In genomic region chr12:131832393-131833231, GRCh38 we compare ENCODE assay signal across 9 cellular contexts. TPM values are rescaled to one million over a fixed set of nuclear protein-coding genes. Genes with fewer than 3 reads are reported as not detected.
DNase-seq lines count a peak whose midpoint lies in the region; ATAC-seq and TF ChIP-seq lines count a peak whose summit lies in the region.
"Had no signal": no experiment of that assay in that cellular context is flagged by ENCODE, and none has a peak within 500 bp of the region (broad histone marks: within the 10 kb centered on the region; RNA-seq: fewer than 3 reads in every experiment).

No MANE protein-coding gene starts in this region.

- ATAC-seq in GM21447 (IDR thresholded peaks at IDR 0.05; ENCODE audit: unreplicated experiment) (no peak), GM21360 (IDR thresholded peaks at IDR 0.05; ENCODE audit: unreplicated experiment) (no peak)

- H3K27ac ChIP-seq in cingulate gyrus (ENCODE audit: low read depth, low read length), result peak overlapping the region; percentile 81

- no peak for TF ChIP-seq CTCF in lower leg skin (IDR thresholded peaks at IDR 0.05)

- intact Hi-C loops in lower leg skin (cut with DNase I; ENCODE audit: low total_unique reads), result no loop called here

- no peak for TF ChIP-seq POLR2A in lower leg skin (IDR thresholded peaks at IDR 0.05)

- DNase-seq in COLO668 (lab: John Stamatoyannopoulos, UW; ENCODE audit: unreplicated experiment) (peak; percentile 56), NCI-H128 (lab: John Stamatoyannopoulos, UW; ENCODE audit: unreplicated experiment) (peak; percentile 46), occipital lobe (lab: John Stamatoyannopoulos, UW) (peak; percentile 33), HK-2 (ENCODE audit: unreplicated experiment) (no peak), lower leg skin (ENCODE audit: low spot score in 2 of 2) (no peak)
- DNase-seq: OCI-M1 had no signal

- H3K4me3 ChIP-seq in lower leg skin (ENCODE audit: low read depth, poor library complexity, severe bottlenecking), result no peak overlapping the region

- 27 to 30% methylated on average over 28 of the region's 29 CpGs for WGBS in lower leg skin, 2 donors

RNA-seq across cellular contexts. Expression of gene MMP17, which starts 4.4 kb away (rescaled TPM):
- 25.9 TPM for total RNA-seq in occipital lobe
- 10 to 100 TPM in 1 of 4 donors, 1 to 10 TPM in 3; 5.4 to 11.6 (median 5.7) TPM for total RNA-seq in lower leg skin

Comparison
In these comparisons a context has a peak if more than half of its experiments do, and no peak if none do; other contexts are left out.
1. DNase-seq: peak in COLO668 (single experiment), NCI-H128 (single experiment) and occipital lobe (single experiment); none in HK-2 (single experiment) and lower leg skin (0 of 2).